8 cellular contexts compared by ENCODE assay signal in the genomic region with DNA sequence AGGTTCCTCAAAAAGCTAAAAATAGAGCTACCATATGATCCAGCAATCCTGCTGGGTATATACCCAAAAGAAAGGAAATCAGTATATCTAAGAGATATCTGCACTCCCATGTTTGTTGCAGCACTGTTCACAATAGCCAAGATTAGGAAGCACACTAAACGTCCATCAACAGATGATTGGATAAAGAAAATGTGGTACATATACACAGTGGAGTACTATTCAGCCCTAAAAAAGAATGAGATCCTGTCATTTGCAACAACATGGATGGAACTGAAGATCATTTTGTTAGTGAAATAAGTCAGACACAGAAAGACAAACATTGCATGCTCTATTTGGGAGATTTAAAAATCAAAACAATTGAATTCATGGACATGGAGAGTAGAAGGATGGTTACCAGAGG. TPM values are rescaled to one million over a fixed set of nuclear protein-coding genes. Genes with fewer than 3 reads are reported as not detected.
"Had no signal": no experiment of that assay in that cellular context is flagged by ENCODE, and none has a peak within 500 bp of the region (broad histone marks: within the 10 kb centered on the region; RNA-seq: fewer than 3 reads in every experiment).

No MANE protein-coding gene starts in this region.

RNA-seq across cellular contexts. Expression of a gene that starts 21.7 kb away (rescaled TPM):
- total RNA-seq: Peyer's patch had no signal

RNA-seq across cellular contexts. Expression of a gene that starts 22.2 kb away (rescaled TPM):
- total RNA-seq: OCI-LY7, PC-9, Peyer's patch, Right ventricle myocardium inferior, Right ventricle myocardium superior, RPMI7951, SK-MEL-5, T-cell had no signal
